19 cellular contexts compared by ENCODE assay signal in the genomic region with DNA sequence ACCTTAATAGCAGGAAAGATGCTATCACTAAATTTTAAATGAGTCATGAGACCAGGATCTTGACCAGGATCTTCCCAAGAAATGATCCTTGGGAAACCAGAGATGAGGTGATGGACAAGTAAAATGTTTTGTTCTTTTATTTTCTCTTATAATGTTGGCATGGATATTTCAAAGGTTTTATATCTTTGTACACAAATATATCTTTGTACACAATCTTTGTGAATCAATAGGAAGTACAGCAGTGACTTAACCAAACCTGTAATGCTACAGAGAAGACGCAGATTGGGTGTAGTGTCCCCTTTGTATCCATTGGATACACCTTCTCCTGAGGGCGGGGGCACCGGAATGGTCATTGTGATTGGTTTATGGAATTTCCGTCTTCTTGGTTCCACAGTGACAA.
DNase-seq lines count a peak whose midpoint lies in the region; ATAC-seq, FAIRE-seq and TF ChIP-seq lines count a peak whose summit lies in the region.
"Had no signal": no experiment of that assay in that cellular context is flagged by ENCODE, and none has a peak within 500 bp of the region (broad histone marks: within the 10 kb centered on the region; RNA-seq: fewer than 3 reads in every experiment).

No MANE protein-coding gene starts in this region.

- H3K9me3 Mint-ChIP-seq in astrocyte (ENCODE audit: unreplicated experiment) = no peaks in the 10 kb centered on the region

- TF ChIP-seq CTCF in astrocyte (IDR thresholded peaks at IDR 0.05; ENCODE audit: insufficient read depth, low read depth, low read length) = no peak

- H3K27me3 ChIP-seq in astrocyte (ENCODE audit: insufficient read depth, low read length) = no peaks in the 10 kb centered on the region

- no peaks in the 10 kb centered on the region for H4K20me1 ChIP-seq in astrocyte (ENCODE audit: insufficient read depth, low read length)

- no peak overlapping the region for H3K27ac Mint-ChIP-seq in astrocyte (ENCODE audit: unreplicated experiment)

- peak; percentile 26 for ATAC-seq in GM19351 (IDR thresholded peaks at IDR 0.05; ENCODE audit: unreplicated experiment)
- peak; percentile 12 for ATAC-seq in HG02571 (IDR thresholded peaks at IDR 0.05; ENCODE audit: unreplicated experiment)
- ATAC-seq in HG03045 (IDR thresholded peaks at IDR 0.05; ENCODE audit: unreplicated experiment) = peak; percentile 14
- no peak for ATAC-seq in HG03442 (IDR thresholded peaks at IDR 0.05; ENCODE audit: unreplicated experiment)
- no peak for ATAC-seq in GM18498 (IDR thresholded peaks at IDR 0.05; ENCODE audit: unreplicated experiment)

- H3K9me3 ChIP-seq in astrocyte (ENCODE audit: insufficient read depth, low read depth, low read length) = no peaks in the 10 kb centered on the region

- no peak overlapping the region for H3K4me2 ChIP-seq in astrocyte (ENCODE audit: low read length)

- peaks cover 10% of the 10 kb centered on the region for H3K4me1 Mint-ChIP-seq in astrocyte (ENCODE audit: low read depth, unreplicated experiment)

- H3K36me3 Mint-ChIP-seq in astrocyte (ENCODE audit: low read depth, unreplicated experiment) = no peaks in the 10 kb centered on the region

- no peaks in the 10 kb centered on the region for H3K27me3 Mint-ChIP-seq in astrocyte (ENCODE audit: low read depth, unreplicated experiment)

- H3K79me2 ChIP-seq in astrocyte (ENCODE audit: insufficient read depth, low read length) = no peaks in the 10 kb centered on the region

- no peak overlapping the region for H3K27ac ChIP-seq in astrocyte (ENCODE audit: low read depth, low read length)

- H2AFZ ChIP-seq in astrocyte (ENCODE audit: low read depth, low read length) = no peak overlapping the region

- FAIRE-seq in astrocyte (lab: Jason Lieb, UNC) = peak; percentile 26
- FAIRE-seq: RCC 7860 had no signal

- H3K4me3 Mint-ChIP-seq in astrocyte (ENCODE audit: unreplicated experiment) = no peak overlapping the region

- H3K4me1 ChIP-seq in astrocyte (ENCODE audit: insufficient read depth, low read length) = no peaks in the 10 kb centered on the region

- H3K36me3 ChIP-seq in astrocyte (ENCODE audit: insufficient read depth, low read length) = no peaks in the 10 kb centered on the region

- DNase-seq in astrocyte (ENCODE audit: low read depth) (no peak), DMS 273 (lab: John Stamatoyannopoulos, UW; ENCODE audit: unreplicated experiment) (no peak), GOT3 (lab: John Stamatoyannopoulos, UW) (no peak)
- DNase-seq: ACHN, AML-193, GDM1, NCI-H1105 treated with DMSO at 0.1 percent for 48 hours, NCI-H1694, NCI-H2081 treated with DMSO at 0.1 percent for 48 hours, NCI-H748 treated with DMSO at 0.1 percent for 48 hours, Right ventricle myocardium superior, SW 1271, T-helper 2 cell had no signal

- H3K9ac ChIP-seq in astrocyte (ENCODE audit: low read length) = no peak overlapping the region

- H3K4me3 ChIP-seq in astrocyte (ENCODE audit: insufficient read depth, low read depth, low read length) = no peak overlapping the region

Comparison
In these comparisons a context has a peak if more than half of its experiments do, and no peak if none do; other contexts are left out.
1. ATAC-seq: peak in GM19351 (single experiment), HG02571 (single experiment) and HG03045 (single experiment); none in HG03442 (single experiment) and GM18498 (single experiment).